In genomic region chr16:30992931-30993816, GRCh38 we compare ENCODE assay signal across 1 cellular context.
TF ChIP-seq lines count a peak whose summit lies in the region.

No MANE protein-coding gene starts in this region.

TF ChIP-seq in GM12878, 131 proteins besides CTCF, POLR2A, EP300 and RAD21:
- TF ChIP-seq MLLT1 (IDR thresholded peaks at IDR 0.05), result peak; percentile 76
- TF ChIP-seq ZBTB33 (IDR thresholded peaks at IDR 0.05), result 0 out of 2 replicates have a peak, but pooled peaks have one; percentile 46
- no peak for TF ChIP-seq CEBPZ (IDR thresholded peaks at IDR 0.05; ENCODE audit: low read depth, low read length)
